In the genomic region with DNA sequence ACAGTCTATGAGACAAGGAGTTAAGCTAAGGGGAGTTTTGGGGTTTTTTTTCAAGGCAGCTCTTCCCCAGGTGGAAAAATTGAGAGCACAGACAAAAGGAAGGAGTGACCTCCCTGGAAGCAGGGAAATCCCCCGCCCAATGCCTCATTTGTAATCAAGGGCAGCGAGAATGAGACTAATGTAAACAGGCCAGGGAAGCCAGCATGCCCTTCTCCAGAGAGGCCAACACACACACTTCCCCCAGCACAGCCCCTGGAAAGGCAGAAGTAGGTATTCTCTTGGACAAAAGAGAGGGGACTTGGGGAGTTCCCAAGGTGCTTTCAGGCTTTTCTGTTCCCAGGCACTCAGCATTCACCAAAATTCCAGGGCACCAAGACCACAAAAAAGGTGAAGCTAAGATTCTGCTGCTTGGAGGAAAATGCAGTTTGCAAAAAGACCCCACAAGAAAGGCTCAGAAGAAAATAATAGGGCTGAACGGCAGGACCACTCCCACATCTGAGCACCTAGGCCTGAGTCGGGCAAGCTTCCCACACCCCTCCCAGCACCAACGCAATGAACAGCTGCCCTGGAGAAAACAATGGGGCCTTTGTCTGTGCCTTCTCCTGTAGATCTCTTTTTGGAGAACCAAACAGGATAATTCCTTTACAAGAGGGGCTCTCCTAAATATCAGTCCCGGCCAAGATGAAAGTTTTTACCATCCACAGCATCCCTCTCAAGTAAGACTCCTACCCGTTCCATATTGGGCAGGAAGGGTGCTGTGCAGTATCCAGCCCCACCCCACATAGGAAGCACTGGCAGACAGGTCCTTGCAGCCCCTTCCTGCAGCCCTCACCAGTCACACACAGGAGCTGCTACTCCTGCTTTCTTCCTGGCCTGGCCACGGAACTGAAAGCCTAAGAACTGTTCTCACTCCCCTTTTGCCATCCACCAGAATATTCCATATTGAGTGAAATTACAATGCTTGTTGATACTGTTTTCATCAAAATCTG, we compare ENCODE assay signal across 10 cellular contexts.
DNase-seq lines count a peak whose midpoint lies in the region; ATAC-seq and TF ChIP-seq lines count a peak whose summit lies in the region.
"Had no signal": no experiment of that assay in that cellular context is flagged by ENCODE, and none has a peak within 500 bp of the region (broad histone marks: within the 10 kb centered on the region; RNA-seq: fewer than 3 reads in every experiment).

No MANE protein-coding gene starts in this region.

- H3K27ac ChIP-seq in mesodermal cell (ENCODE audit: low read depth, low read length, severe bottlenecking): peak overlapping the region; percentile 85
- H3K27ac ChIP-seq in upper lobe of left lung: peak overlapping the region; percentile 52 to 78 (median 68)

- peak; percentile 61 for DNase-seq in activated naive CD4-positive, alpha-beta T cell treated with anti-CD3 and anti-CD28 coated beads for 36 hours
- no peak for DNase-seq in activated naive CD4-positive, alpha-beta T cell treated with anti-CD3 and anti-CD28 coated beads, Interleukin-2, amount 10 ng/mL, durations not matched to agents 7 days and 5 days
- DNase-seq in choroid plexus epithelial cell (ENCODE audit: low read depth) (peak; percentile 48), upper lobe of left lung (peak in 1 of 2 donors; percentile 78), GM10266 (ENCODE audit: extremely low spot score) (no peak)
- DNase-seq: DND-41 had no signal

- TF ChIP-seq CTCF in choroid plexus epithelial cell (conservative IDR thresholded peaks at IDR 0.05; ENCODE audit: low read depth, low read length): no peak
- TF ChIP-seq CTCF in upper lobe of left lung (IDR thresholded peaks at IDR 0.05): no peak
- no peak for TF ChIP-seq CTCF in GM10266 (IDR thresholded peaks at IDR 0.05; ENCODE audit: control insufficient read depth, insufficient read depth, low read depth, missing control alignments)

- no peak overlapping the region for H3K4me3 Mint-ChIP-seq in activated naive CD4-positive, alpha-beta T cell treated with anti-CD3 and anti-CD28 coated beads for 36 hours
- no peak overlapping the region for H3K4me3 Mint-ChIP-seq in activated naive CD4-positive, alpha-beta T cell treated with anti-CD3 and anti-CD28 coated beads, Interleukin-2, amount 10 ng/mL, durations not matched to agents 7 days and 5 days
- H3K4me3 Mint-ChIP-seq: activated naive CD8-positive, alpha-beta T cell had no signal

- H3K9me3 Mint-ChIP-seq in activated naive CD4-positive, alpha-beta T cell treated with anti-CD3 and anti-CD28 coated beads for 36 hours: no peaks in the 10 kb centered on the region
- H3K9me3 Mint-ChIP-seq in activated naive CD4-positive, alpha-beta T cell treated with anti-CD3 and anti-CD28 coated beads, Interleukin-2, amount 10 ng/mL, durations not matched to agents 7 days and 5 days: no peaks in the 10 kb centered on the region

- ATAC-seq in upper lobe of left lung (ENCODE audit: low FRiP score in 2 of 2) (peak; percentile 28 to 64), HG03469 (IDR thresholded peaks at IDR 0.05; ENCODE audit: unreplicated experiment) (no peak), HG03432 (IDR thresholded peaks at IDR 0.05; ENCODE audit: unreplicated experiment) (no peak)

- H3K27ac Mint-ChIP-seq in activated naive CD4-positive, alpha-beta T cell treated with anti-CD3 and anti-CD28 coated beads for 36 hours: no peak overlapping the region
- no peak overlapping the region for H3K27ac Mint-ChIP-seq in activated naive CD4-positive, alpha-beta T cell treated with anti-CD3 and anti-CD28 coated beads, Interleukin-2, amount 10 ng/mL, durations not matched to agents 7 days and 5 days
- H3K27ac Mint-ChIP-seq: activated naive CD8-positive, alpha-beta T cell had no signal

- H3K9me3 ChIP-seq in mesodermal cell (ENCODE audit: control insufficient read depth, low read length) (no peaks in the 10 kb centered on the region), upper lobe of left lung (no peaks in the 10 kb centered on the region)

- peaks cover 9% of the 10 kb centered on the region for H3K27me3 Mint-ChIP-seq in activated naive CD4-positive, alpha-beta T cell treated with anti-CD3 and anti-CD28 coated beads for 36 hours (ENCODE audit: low read depth)
- H3K27me3 Mint-ChIP-seq in activated naive CD4-positive, alpha-beta T cell treated with anti-CD3 and anti-CD28 coated beads, Interleukin-2, amount 10 ng/mL, durations not matched to agents 7 days and 5 days: peaks cover 28% of the 10 kb centered on the region

- no peak overlapping the region for H3K4me3 ChIP-seq in choroid plexus epithelial cell (ENCODE audit: low read depth, low read length)
- H3K4me3 ChIP-seq in mesodermal cell (ENCODE audit: extremely low read depth, insufficient read depth, low read length, poor library complexity, severe bottlenecking): no peak overlapping the region
- no peak overlapping the region for H3K4me3 ChIP-seq in upper lobe of left lung

- H3K36me3 ChIP-seq in mesodermal cell (ENCODE audit: control insufficient read depth, insufficient read depth, low read length) (peaks cover 15% of the 10 kb centered on the region), upper lobe of left lung (no peaks in the 10 kb centered on the region)

- peak in 2 of 4 donors; percentile 21 to 84 for TF ChIP-seq EP300 in upper lobe of left lung (IDR thresholded peaks at IDR 0.05)

- intact Hi-C loops in activated naive CD4-positive, alpha-beta T cell treated with anti-CD3 and anti-CD28 coated beads for 36 hours (cut with micrococcal nuclease): loop anchor here (2.0 kb wide), 1 partner anchor 67 kb away; no protein-coding TSS in a partner anchor

- no peak for TF ChIP-seq POLR2A in upper lobe of left lung (IDR thresholded peaks at IDR 0.05)

- H3K4me1 ChIP-seq in mesodermal cell (ENCODE audit: control insufficient read depth, insufficient read depth, low read length, poor library complexity, severe bottlenecking) (peaks cover 49% of the 10 kb centered on the region), upper lobe of left lung (peaks cover 29 to 36% (median 35%) of the 10 kb centered on the region in 4 donors)

- H3K4me1 Mint-ChIP-seq in activated naive CD4-positive, alpha-beta T cell treated with anti-CD3 and anti-CD28 coated beads for 36 hours (ENCODE audit: low read depth): peaks cover 23% of the 10 kb centered on the region
- no peaks in the 10 kb centered on the region for H3K4me1 Mint-ChIP-seq in activated naive CD4-positive, alpha-beta T cell treated with anti-CD3 and anti-CD28 coated beads, Interleukin-2, amount 10 ng/mL, durations not matched to agents 7 days and 5 days

- H3K36me3 Mint-ChIP-seq in activated naive CD4-positive, alpha-beta T cell treated with anti-CD3 and anti-CD28 coated beads for 36 hours (ENCODE audit: low read depth): no peaks in the 10 kb centered on the region
- H3K36me3 Mint-ChIP-seq in activated naive CD4-positive, alpha-beta T cell treated with anti-CD3 and anti-CD28 coated beads, Interleukin-2, amount 10 ng/mL, durations not matched to agents 7 days and 5 days: no peaks in the 10 kb centered on the region
- H3K36me3 Mint-ChIP-seq: activated naive CD8-positive, alpha-beta T cell had no signal

- H3K27me3 ChIP-seq in upper lobe of left lung: no peaks in the 10 kb centered on the region

- CTCF ChIA-PET in activated naive CD4-positive, alpha-beta T cell treated with anti-CD3 and anti-CD28 coated beads for 36 hours (lab: Charles Lee): interaction anchor here (1.1 kb wide), 1 partner anchor 27 kb away, joined by 3 read pairs; no protein-coding TSS in a partner anchor
- CTCF ChIA-PET in activated naive CD4-positive, alpha-beta T cell treated with anti-CD3 and anti-CD28 coated beads, Interleukin-2, amount 10 ng/mL, durations not matched to agents 7 days and 5 days (lab: Charles Lee): no interaction called here

- WGBS in mesodermal cell (ENCODE audit: insufficient coverage in 2 of 2), 2 experiments: 35 to 51% methylated on average over 5 to 6 of the region's 8 CpGs
- WGBS in upper lobe of left lung, 2 donors: 41 to 45% methylated on average over 8 of the region's 8 CpGs

Comparison
In these comparisons a context has a peak if more than half of its experiments do, and no peak if none do; other contexts are left out.
1. DNase-seq: peak in activated naive CD4-positive, alpha-beta T cell treated with anti-CD3 and anti-CD28 coated beads for 36 hours (single experiment) and choroid plexus epithelial cell (single experiment); none in activated naive CD4-positive, alpha-beta T cell treated with anti-CD3 and anti-CD28 coated beads, Interleukin-2, amount 10 ng/mL, durations not matched to agents 7 days and 5 days (single experiment) and GM10266 (single experiment).
2. ATAC-seq: peak in upper lobe of left lung (2 of 2); none in HG03469 (single experiment) and HG03432 (single experiment).